ENCODE assay signal across 6 cellular contexts in genomic region chr5:150451594-150451993, GRCh38.
"Had no signal": no experiment of that assay in that cellular context is flagged by ENCODE, and none has a peak within 500 bp of the region (broad histone marks: within the 10 kb centered on the region; RNA-seq: fewer than 3 reads in every experiment).

No MANE protein-coding gene starts in this region.

- DNase-seq: H9, HCEC 1CT, KG1 had no signal

- H3K9me3 Mint-ChIP-seq: IgD-negative memory B cell had no signal

- H3K4me2 ChIP-seq: GM23338 had no signal

- H3K4me3 ChIP-seq: GM23338 had no signal

- H3K27ac Mint-ChIP-seq: GM23338, H9, IgD-negative memory B cell had no signal

- ATAC-seq: GM23338, HepG2 had no signal

- H3K27me3 Mint-ChIP-seq: IgD-negative memory B cell had no signal

- H3K36me3 Mint-ChIP-seq: IgD-negative memory B cell had no signal

- H3K4me3 Mint-ChIP-seq: GM23338, H9, IgD-negative memory B cell had no signal

- H2AFZ ChIP-seq: GM23338 had no signal
